17 cellular contexts compared by ENCODE assay signal in genomic region chr3:187641319-187641976, GRCh38. TPM values are rescaled to one million over a fixed set of nuclear protein-coding genes. Genes with fewer than 3 reads are reported as not detected.
"Had no signal": no experiment of that assay in that cellular context is flagged by ENCODE, and none has a peak within 500 bp of the region (broad histone marks: within the 10 kb centered on the region; RNA-seq: fewer than 3 reads in every experiment).

No MANE protein-coding gene starts in this region.

- H3K9ac ChIP-seq: parathyroid adenoma had no signal

- H3K4me3 ChIP-seq: breast epithelium, skin epidermis, stomach, thoracic aorta had no signal

- DNase-seq: activated CD4-positive, alpha-beta T cell treated with anti-CD3 and anti-CD28 coated beads, Interleukin-2, amount 50 U/mL, for 4 hours; activated gamma-delta T cell; activated T-cell treated with anti-CD3 and anti-CD28 coated beads, Interleukin-2, amount 50 U/mL, for 4 hours; endodermal cell; left cardiac atrium; mammary epithelial cell; naive thymus-derived CD4-positive, alpha-beta T cell; stimulated activated CD4-positive, alpha-beta T cell treated with anti-CD3 and anti-CD28 coated beads, Interleukin-4, amount 100 ng/mL, for 4 hours; stomach had no signal

- H3K9me3 ChIP-seq: thoracic aorta had no signal

- H2AFZ ChIP-seq: parathyroid adenoma had no signal

- H3K79me2 ChIP-seq: parathyroid adenoma had no signal

- H3K4me1 ChIP-seq: breast epithelium, parathyroid adenoma had no signal

- H3K27ac ChIP-seq: breast epithelium, parathyroid adenoma, skin epidermis, stomach, thoracic aorta had no signal

- H3K36me3 ChIP-seq: breast epithelium, stomach, thoracic aorta had no signal

- ATAC-seq: activated CD4-positive, CD25-positive, alpha-beta regulatory T cell treated with anti-CD3 and anti-CD28 coated beads, Interleukin-2, amount 50 U/mL, for 24 hours; activated T-cell treated with anti-CD3 and anti-CD28 coated beads, Interleukin-2, amount 50 U/mL, for 4 hours; left cardiac atrium; naive thymus-derived CD4-positive, alpha-beta T cell had no signal

RNA-seq across cellular contexts. Expression of gene SST, which starts 28.7 kb away (rescaled TPM):
- total RNA-seq: activated T-cell treated with anti-CD3 and anti-CD28 coated beads, Interleukin-2, amount 50 U/mL, for 4 hours; breast epithelium; dermis microvascular lymphatic vessel endothelial cell; endodermal cell; glomerular endothelial cell; left cardiac atrium; mammary epithelial cell; mononuclear cell; naive thymus-derived CD4-positive, alpha-beta T cell; thoracic aorta had no signal
- polyA plus RNA-seq: mammary epithelial cell; naive thymus-derived CD4-positive, alpha-beta T cell had no signal
